Comparison of ENCODE assay signal across 22 cellular contexts in the genomic region with DNA sequence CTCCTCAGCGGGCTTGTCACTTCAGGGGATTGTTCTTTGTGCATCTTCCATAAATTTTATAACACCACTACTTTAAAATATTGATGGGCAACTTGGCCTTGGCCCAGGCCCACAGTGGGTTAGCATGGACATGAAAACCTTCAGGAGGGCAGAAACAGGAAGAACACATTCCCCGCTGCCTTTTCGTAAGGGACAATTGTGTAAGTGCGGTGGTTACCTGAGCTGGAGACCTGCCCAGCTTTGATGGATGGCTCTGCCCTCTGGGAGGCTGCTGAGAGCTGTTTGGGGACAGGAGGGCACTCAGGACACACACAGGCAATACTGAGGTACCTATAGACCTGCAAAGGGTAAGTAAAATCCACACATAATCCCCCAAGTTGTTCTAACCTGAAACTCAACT.
"Had no signal": no experiment of that assay in that cellular context is flagged by ENCODE, and none has a peak within 500 bp of the region (broad histone marks: within the 10 kb centered on the region; RNA-seq: fewer than 3 reads in every experiment).

No MANE protein-coding gene starts in this region.

- DNase-seq: dermis blood vessel endothelial cell; effector memory CD4-positive, alpha-beta T cell; foreskin keratinocyte; heart left ventricle; kidney; left ventricle myocardium inferior; lower lobe of right lung; naive B cell; psoas muscle; right cardiac atrium; spleen; stimulated activated CD4-positive, alpha-beta T cell treated with anti-CD3 and anti-CD28 coated beads, Interleukin-4, amount 100 ng/mL, for 4 hours; stimulated activated naive CD8-positive, alpha-beta T cell treated with anti-CD3 and anti-CD28 coated beads, Interleukin-15, Interleukin-2, amounts not matched to agents 100 U/mL and 50 U/mL, for 24 hours; substantia nigra; testis; tibial artery had no signal

- H3K27me3 Mint-ChIP-seq: stimulated activated memory B cell treated with anti-CD40 and anti-IgM and Interleukin-4, amounts not matched to agents 10 μg/mL and 1 μg/mL and 100 μg/mL, for 72 hours had no signal

- H3K4me3 Mint-ChIP-seq: memory B cell; naive B cell; natural killer cell treated with Interleukin-12 subunit alpha and Interleukin-12 subunit beta and Interleukin-15 and Interleukin-18, amount 100 ng/mL, for 72 hours; neural crest cell; stimulated activated memory B cell treated with anti-CD40 and anti-IgM and Interleukin-4, amounts not matched to agents 10 μg/mL and 1 μg/mL and 100 μg/mL, for 72 hours; type B pancreatic cell had no signal

- H3K4me1 Mint-ChIP-seq: memory B cell, naive B cell had no signal

- ATAC-seq: foreskin keratinocyte; gastroesophageal sphincter; heart left ventricle; lower lobe of right lung; natural killer cell treated with Interleukin-12 subunit alpha and Interleukin-12 subunit beta and Interleukin-15 and Interleukin-18, amount 100 ng/mL, for 72 hours; psoas muscle; right cardiac atrium; stimulated activated memory B cell treated with anti-CD40 and anti-IgM and Interleukin-4, amounts not matched to agents 10 μg/mL and 1 μg/mL and 100 μg/mL, for 72 hours; stimulated activated naive CD8-positive, alpha-beta T cell treated with anti-CD3 and anti-CD28 coated beads, Interleukin-15, Interleukin-2, amounts not matched to agents 100 U/mL and 50 U/mL, for 24 hours had no signal

- H3K36me3 Mint-ChIP-seq: memory B cell; naive B cell; natural killer cell treated with Interleukin-12 subunit alpha and Interleukin-12 subunit beta and Interleukin-15 and Interleukin-18, amount 100 ng/mL, for 72 hours; stimulated activated memory B cell treated with anti-CD40 and anti-IgM and Interleukin-4, amounts not matched to agents 10 μg/mL and 1 μg/mL and 100 μg/mL, for 72 hours; type B pancreatic cell had no signal

- H3K9me3 Mint-ChIP-seq: memory B cell; naive B cell; natural killer cell treated with Interleukin-12 subunit alpha and Interleukin-12 subunit beta and Interleukin-15 and Interleukin-18, amount 100 ng/mL, for 72 hours; neural crest cell; stimulated activated memory B cell treated with anti-CD40 and anti-IgM and Interleukin-4, amounts not matched to agents 10 μg/mL and 1 μg/mL and 100 μg/mL, for 72 hours; type B pancreatic cell had no signal

- H3K27ac Mint-ChIP-seq: memory B cell; naive B cell; natural killer cell treated with Interleukin-12 subunit alpha and Interleukin-12 subunit beta and Interleukin-15 and Interleukin-18, amount 100 ng/mL, for 72 hours; stimulated activated memory B cell treated with anti-CD40 and anti-IgM and Interleukin-4, amounts not matched to agents 10 μg/mL and 1 μg/mL and 100 μg/mL, for 72 hours; type B pancreatic cell had no signal
